ENCODE assay signal across 1 cellular context in the genomic region with DNA sequence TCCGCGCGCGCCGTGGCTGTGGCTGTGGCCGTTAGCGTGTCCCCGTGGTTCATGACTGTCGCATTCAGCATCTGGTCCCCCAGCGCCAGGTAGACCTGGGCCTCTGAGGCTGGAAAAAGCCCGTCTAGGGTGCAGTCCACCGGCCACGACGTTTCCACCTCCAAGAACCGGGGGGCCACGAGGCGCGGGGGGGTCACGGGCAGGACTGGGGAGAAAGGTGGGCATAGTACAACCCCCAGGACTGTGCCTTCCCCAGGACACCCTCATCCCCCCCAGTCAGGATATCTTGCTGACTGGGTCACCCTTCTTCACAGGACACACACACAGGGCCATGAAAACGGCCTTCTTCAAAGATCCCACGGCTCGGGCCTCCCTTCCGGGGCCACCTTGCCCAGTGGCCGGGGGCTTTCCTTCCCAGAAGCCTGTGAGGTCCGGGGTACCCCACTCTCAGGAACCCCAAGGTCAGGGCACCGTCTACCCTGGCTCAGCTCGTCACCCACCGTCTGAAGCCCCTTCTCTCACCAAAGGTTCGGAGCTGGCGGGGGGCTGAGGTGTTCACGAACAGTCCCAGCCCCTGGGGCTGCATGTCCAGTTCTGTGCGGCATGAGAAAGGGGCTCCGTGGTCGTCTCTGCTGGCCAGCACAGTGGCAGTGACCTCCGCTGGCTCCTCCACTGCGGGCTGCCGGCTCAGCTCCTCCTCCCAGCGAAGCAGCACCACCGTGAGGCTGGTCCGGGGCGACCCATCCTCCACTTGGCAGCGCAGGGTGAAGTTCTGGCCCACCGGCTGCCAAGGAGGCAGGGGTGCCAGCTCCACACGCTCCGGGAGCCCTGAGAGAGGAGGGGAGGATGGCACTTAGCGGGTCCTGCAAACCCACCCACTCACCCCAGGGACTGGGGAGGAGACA.
TF ChIP-seq lines count a peak whose summit lies in the region.

No MANE protein-coding gene starts in this region.

TF ChIP-seq in HepG2, 621 proteins besides CTCF, POLR2A, EP300 and RAD21 (continues in another document):
- TF ChIP-seq DNMT3B (CRISPR knock-in tag; conservative IDR thresholded peaks at IDR 0.05) = no peak
- TF ChIP-seq, protein P1, sequence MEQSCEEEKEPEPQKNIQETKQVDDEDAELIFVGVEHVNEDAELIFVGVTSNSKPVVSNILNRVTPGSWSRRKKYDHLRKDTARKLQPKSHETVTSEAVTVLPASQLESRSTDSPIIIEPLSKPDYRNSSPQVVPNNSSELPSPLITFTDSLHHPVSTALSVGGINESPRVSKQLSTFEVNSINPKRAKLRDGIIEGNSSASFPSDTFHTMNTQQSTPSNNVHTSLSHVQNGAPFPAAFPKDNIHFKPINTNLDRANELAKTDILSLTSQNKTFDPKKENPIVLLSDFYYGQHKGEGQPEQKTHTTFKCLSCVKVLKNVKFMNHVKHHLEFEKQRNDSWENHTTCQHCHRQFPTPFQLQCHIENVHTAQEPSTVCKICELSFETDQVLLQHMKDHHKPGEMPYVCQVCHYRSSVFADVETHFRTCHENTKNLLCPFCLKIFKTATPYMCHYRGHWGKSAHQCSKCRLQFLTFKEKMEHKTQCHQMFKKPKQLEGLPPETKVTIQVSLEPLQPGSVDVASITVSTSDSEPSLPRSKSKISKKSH (CRISPR knock-in tag; IDR thresholded peaks at IDR 0.05; ENCODE audit: borderline replicate concordance) = peak; percentile 81; the same call in 1 of the 2 replicates
- TF ChIP-seq ZNF441 (CRISPR knock-in tag; IDR thresholded peaks at IDR 0.05; ENCODE audit: borderline replicate concordance) = 0 out of 2 replicates have a peak, but pooled peaks have one; percentile 45
- TF ChIP-seq, protein P2, sequence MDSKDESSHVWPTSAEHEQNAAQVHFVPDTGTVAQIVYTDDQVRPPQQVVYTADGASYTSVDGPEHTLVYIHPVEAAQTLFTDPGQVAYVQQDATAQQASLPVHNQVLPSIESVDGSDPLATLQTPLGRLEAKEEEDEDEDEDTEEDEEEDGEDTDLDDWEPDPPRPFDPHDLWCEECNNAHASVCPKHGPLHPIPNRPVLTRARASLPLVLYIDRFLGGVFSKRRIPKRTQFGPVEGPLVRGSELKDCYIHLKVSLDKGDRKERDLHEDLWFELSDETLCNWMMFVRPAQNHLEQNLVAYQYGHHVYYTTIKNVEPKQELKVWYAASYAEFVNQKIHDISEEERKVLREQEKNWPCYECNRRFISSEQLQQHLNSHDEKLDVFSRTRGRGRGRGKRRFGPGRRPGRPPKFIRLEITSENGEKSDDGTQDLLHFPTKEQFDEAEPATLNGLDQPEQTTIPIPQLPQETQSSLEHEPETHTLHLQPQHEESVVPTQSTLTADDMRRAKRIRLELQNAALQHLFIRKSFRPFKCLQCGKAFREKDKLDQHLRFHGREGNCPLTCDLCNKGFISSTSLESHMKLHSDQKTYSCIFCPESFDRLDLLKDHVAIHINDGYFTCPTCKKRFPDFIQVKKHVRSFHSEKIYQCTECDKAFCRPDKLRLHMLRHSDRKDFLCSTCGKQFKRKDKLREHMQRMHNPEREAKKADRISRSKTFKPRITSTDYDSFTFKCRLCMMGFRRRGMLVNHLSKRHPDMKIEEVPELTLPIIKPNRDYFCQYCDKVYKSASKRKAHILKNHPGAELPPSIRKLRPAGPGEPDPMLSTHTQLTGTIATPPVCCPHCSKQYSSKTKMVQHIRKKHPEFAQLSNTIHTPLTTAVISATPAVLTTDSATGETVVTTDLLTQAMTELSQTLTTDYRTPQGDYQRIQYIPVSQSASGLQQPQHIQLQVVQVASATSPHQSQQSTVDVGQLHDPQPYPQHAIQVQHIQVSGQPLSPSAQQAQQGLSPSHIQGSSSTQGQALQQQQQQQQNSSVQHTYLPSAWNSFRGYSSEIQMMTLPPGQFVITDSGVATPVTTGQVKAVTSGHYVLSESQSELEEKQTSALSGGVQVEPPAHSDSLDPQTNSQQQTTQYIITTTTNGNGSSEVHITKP (CRISPR knock-in tag; IDR thresholded peaks at IDR 0.05; ENCODE audit: low read depth) = peak; percentile 46; the same call in 1 of the 2 replicates
- TF ChIP-seq ZNF431 (CRISPR knock-in tag; IDR thresholded peaks at IDR 0.05; ENCODE audit: borderline replicate concordance, low read depth) = 0 out of 2 replicates have a peak, but pooled peaks have one; percentile 30
- TF ChIP-seq, protein P3, sequence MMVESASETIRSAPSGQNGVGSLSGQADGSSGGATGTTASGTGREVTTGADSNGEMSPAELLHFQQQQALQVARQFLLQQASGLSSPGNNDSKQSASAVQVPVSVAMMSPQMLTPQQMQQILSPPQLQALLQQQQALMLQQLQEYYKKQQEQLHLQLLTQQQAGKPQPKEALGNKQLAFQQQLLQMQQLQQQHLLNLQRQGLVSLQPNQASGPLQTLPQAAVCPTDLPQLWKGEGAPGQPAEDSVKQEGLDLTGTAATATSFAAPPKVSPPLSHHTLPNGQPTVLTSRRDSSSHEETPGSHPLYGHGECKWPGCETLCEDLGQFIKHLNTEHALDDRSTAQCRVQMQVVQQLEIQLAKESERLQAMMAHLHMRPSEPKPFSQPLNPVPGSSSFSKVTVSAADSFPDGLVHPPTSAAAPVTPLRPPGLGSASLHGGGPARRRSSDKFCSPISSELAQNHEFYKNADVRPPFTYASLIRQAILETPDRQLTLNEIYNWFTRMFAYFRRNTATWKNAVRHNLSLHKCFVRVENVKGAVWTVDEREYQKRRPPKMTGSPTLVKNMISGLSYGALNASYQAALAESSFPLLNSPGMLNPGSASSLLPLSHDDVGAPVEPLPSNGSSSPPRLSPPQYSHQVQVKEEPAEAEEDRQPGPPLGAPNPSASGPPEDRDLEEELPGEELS (CRISPR knock-in tag; IDR thresholded peaks at IDR 0.05) = no peak
- TF ChIP-seq PHF8 (CRISPR knock-in tag; IDR thresholded peaks at IDR 0.05) = 0 out of 2 replicates have a peak, but pooled peaks have one; percentile 13
- TF ChIP-seq, protein P4, sequence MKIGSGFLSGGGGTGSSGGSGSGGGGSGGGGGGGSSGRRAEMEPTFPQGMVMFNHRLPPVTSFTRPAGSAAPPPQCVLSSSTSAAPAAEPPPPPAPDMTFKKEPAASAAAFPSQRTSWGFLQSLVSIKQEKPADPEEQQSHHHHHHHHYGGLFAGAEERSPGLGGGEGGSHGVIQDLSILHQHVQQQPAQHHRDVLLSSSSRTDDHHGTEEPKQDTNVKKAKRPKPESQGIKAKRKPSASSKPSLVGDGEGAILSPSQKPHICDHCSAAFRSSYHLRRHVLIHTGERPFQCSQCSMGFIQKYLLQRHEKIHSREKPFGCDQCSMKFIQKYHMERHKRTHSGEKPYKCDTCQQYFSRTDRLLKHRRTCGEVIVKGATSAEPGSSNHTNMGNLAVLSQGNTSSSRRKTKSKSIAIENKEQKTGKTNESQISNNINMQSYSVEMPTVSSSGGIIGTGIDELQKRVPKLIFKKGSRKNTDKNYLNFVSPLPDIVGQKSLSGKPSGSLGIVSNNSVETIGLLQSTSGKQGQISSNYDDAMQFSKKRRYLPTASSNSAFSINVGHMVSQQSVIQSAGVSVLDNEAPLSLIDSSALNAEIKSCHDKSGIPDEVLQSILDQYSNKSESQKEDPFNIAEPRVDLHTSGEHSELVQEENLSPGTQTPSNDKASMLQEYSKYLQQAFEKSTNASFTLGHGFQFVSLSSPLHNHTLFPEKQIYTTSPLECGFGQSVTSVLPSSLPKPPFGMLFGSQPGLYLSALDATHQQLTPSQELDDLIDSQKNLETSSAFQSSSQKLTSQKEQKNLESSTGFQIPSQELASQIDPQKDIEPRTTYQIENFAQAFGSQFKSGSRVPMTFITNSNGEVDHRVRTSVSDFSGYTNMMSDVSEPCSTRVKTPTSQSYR (CRISPR knock-in tag; IDR thresholded peaks at IDR 0.05; ENCODE audit: borderline replicate concordance) = 0 out of 2 replicates have a peak, but pooled peaks have one; percentile 21
- TF ChIP-seq ZNF549 (CRISPR knock-in tag; IDR thresholded peaks at IDR 0.05) = no peak
- TF ChIP-seq GABPB1 (CRISPR knock-in tag; IDR thresholded peaks at IDR 0.05) = peak; percentile 46; the same call in 1 of the 2 replicates
- 0 out of 2 replicates have a peak, but pooled peaks have one; percentile 51 for TF ChIP-seq ZNF558 (CRISPR knock-in tag; IDR thresholded peaks at IDR 0.05; ENCODE audit: borderline replicate concordance)
- TF ChIP-seq ZFYVE20 (CRISPR knock-in tag; IDR thresholded peaks at IDR 0.05; ENCODE audit: borderline replicate concordance, low read depth) = no peak
- TF ChIP-seq HNRNPH1 (optimal IDR thresholded peaks at IDR 0.05; ENCODE audit: low read depth, low read length) = no peak
- TF ChIP-seq, protein P5, sequence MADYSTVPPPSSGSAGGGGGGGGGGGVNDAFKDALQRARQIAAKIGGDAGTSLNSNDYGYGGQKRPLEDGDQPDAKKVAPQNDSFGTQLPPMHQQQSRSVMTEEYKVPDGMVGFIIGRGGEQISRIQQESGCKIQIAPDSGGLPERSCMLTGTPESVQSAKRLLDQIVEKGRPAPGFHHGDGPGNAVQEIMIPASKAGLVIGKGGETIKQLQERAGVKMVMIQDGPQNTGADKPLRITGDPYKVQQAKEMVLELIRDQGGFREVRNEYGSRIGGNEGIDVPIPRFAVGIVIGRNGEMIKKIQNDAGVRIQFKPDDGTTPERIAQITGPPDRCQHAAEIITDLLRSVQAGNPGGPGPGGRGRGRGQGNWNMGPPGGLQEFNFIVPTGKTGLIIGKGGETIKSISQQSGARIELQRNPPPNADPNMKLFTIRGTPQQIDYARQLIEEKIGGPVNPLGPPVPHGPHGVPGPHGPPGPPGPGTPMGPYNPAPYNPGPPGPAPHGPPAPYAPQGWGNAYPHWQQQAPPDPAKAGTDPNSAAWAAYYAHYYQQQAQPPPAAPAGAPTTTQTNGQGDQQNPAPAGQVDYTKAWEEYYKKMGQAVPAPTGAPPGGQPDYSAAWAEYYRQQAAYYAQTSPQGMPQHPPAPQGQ (CRISPR knock-in tag; IDR thresholded peaks at IDR 0.05; ENCODE audit: borderline replicate concordance) = no peak
- TF ChIP-seq, protein P6, sequence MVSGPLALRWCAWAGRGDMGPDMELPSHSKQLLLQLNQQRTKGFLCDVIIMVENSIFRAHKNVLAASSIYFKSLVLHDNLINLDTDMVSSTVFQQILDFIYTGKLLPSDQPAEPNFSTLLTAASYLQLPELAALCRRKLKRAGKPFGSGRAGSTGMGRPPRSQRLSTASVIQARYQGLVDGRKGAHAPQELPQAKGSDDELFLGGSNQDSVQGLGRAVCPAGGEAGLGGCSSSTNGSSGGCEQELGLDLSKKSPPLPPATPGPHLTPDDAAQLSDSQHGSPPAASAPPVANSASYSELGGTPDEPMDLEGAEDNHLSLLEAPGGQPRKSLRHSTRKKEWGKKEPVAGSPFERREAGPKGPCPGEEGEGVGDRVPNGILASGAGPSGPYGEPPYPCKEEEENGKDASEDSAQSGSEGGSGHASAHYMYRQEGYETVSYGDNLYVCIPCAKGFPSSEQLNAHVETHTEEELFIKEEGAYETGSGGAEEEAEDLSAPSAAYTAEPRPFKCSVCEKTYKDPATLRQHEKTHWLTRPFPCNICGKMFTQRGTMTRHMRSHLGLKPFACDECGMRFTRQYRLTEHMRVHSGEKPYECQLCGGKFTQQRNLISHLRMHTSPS (CRISPR knock-in tag; IDR thresholded peaks at IDR 0.05; ENCODE audit: low read depth) = peak; percentile 82
- no peak for TF ChIP-seq CBX1 (IDR thresholded peaks at IDR 0.05; ENCODE audit: low read depth)
- no peak for TF ChIP-seq TOE1 (CRISPR knock-in tag; IDR thresholded peaks at IDR 0.05)
- TF ChIP-seq, protein P7, sequence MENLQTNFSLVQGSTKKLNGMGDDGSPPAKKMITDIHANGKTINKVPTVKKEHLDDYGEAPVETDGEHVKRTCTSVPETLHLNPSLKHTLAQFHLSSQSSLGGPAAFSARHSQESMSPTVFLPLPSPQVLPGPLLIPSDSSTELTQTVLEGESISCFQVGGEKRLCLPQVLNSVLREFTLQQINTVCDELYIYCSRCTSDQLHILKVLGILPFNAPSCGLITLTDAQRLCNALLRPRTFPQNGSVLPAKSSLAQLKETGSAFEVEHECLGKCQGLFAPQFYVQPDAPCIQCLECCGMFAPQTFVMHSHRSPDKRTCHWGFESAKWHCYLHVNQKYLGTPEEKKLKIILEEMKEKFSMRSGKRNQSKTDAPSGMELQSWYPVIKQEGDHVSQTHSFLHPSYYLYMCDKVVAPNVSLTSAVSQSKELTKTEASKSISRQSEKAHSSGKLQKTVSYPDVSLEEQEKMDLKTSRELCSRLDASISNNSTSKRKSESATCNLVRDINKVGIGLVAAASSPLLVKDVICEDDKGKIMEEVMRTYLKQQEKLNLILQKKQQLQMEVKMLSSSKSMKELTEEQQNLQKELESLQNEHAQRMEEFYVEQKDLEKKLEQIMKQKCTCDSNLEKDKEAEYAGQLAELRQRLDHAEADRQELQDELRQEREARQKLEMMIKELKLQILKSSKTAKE (CRISPR knock-in tag; IDR thresholded peaks at IDR 0.05; ENCODE audit: borderline replicate concordance) = 0 out of 2 replicates have a peak, but pooled peaks have one; percentile 47
- no peak for TF ChIP-seq ZNF510 (CRISPR knock-in tag; IDR thresholded peaks at IDR 0.05; ENCODE audit: low read depth)
- TF ChIP-seq, protein P8, sequence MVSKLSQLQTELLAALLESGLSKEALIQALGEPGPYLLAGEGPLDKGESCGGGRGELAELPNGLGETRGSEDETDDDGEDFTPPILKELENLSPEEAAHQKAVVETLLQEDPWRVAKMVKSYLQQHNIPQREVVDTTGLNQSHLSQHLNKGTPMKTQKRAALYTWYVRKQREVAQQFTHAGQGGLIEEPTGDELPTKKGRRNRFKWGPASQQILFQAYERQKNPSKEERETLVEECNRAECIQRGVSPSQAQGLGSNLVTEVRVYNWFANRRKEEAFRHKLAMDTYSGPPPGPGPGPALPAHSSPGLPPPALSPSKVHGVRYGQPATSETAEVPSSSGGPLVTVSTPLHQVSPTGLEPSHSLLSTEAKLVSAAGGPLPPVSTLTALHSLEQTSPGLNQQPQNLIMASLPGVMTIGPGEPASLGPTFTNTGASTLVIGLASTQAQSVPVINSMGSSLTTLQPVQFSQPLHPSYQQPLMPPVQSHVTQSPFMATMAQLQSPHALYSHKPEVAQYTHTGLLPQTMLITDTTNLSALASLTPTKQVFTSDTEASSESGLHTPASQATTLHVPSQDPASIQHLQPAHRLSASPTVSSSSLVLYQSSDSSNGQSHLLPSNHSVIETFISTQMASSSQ (IDR thresholded peaks at IDR 0.05; ENCODE audit: low read depth) = no peak
- TF ChIP-seq, protein P8 (CRISPR knock-in tag; IDR thresholded peaks at IDR 0.05; ENCODE audit: borderline replicate concordance) = no peak
